ENCODE assay signal across 25 cellular contexts in the genomic region with DNA sequence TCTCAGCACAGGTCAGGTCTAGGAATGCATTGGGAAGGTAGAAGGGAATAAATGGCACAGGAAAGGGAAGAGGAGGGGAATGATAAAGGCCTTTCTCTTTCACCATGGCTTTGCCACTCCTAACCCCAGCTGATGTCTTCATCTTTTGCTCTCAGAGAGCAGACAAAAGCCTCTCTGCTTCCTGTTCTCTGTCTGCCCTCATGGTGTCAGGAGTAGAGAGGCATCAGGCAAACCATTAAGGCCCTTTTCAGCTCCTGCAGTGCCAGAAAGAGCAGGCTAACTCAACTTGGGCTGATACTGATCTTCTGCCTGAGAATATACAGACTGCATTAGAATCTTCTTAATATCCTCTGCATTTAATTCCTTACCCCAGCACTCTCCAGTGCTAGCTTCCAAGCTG. TPM values are rescaled to one million over a fixed set of nuclear protein-coding genes. Genes with fewer than 3 reads are reported as not detected.
A peak's percentile ranks its signal among the peaks of the same experiment; 100 is the strongest.
DNase-seq lines count a peak whose midpoint lies in the region; ATAC-seq and TF ChIP-seq lines count a peak whose summit lies in the region.
"Had no signal": no experiment of that assay in that cellular context is flagged by ENCODE, and none has a peak within 500 bp of the region (broad histone marks: within the 10 kb centered on the region; RNA-seq: fewer than 3 reads in every experiment).

No MANE protein-coding gene starts in this region.

- no peaks in the 10 kb centered on the region for H3K9me3 Mint-ChIP-seq in natural killer cell
- H3K9me3 Mint-ChIP-seq: activated T-cell treated with anti-CD3 and anti-CD28 coated beads, Interleukin-2, amount 50 U/mL, for 72 hours; CD4-positive, CD25-positive, alpha-beta regulatory T cell; mesothelial cell of epicardium; nephron had no signal

- H3K4me3 Mint-ChIP-seq in natural killer cell, result no peak overlapping the region
- H3K4me3 Mint-ChIP-seq: activated T-cell treated with anti-CD3 and anti-CD28 coated beads, Interleukin-2, amount 50 U/mL, for 72 hours; CD4-positive, CD25-positive, alpha-beta regulatory T cell; immature natural killer cell; mesothelial cell of epicardium; nephron had no signal

- peak; percentile 72 to 75 for DNase-seq in AML-193 (lab: John Stamatoyannopoulos, UW)
- DNase-seq in HL-60 (ENCODE audit: low read depth in 1 of 2, low spot score in 1 of 2), result peak; percentile 49 to 75
- peak; percentile 42 for DNase-seq in SK-N-DZ (ENCODE audit: low spot score)
- DNase-seq in mucosa of descending colon, result no peak
- DNase-seq in COR-L47 (lab: John Stamatoyannopoulos, UW), result no peak
- DNase-seq in natural killer cell, result no peak
- DNase-seq in cerebellar nuclear complex (lab: John Stamatoyannopoulos, UW), result no peak
- DNase-seq: activated naive CD4-positive, alpha-beta T cell treated with anti-CD3 and anti-CD28 coated beads, Interleukin-2, amount 50 U/mL, for 16 hours; activated T-cell treated with anti-CD3 and anti-CD28 coated beads, Interleukin-2, amount 50 U/mL, for 72 hours; anterior cingulate cortex; CD4-positive, CD25-positive, alpha-beta regulatory T cell; central memory CD4-positive, alpha-beta T cell; DMS 273 treated with DMSO at 0.1 percent for 48 hours; immature natural killer cell; NCI-H1417 treated with DMSO at 0.1 percent for 48 hours; NCI-H2171 treated with DMSO at 0.1 percent for 48 hours; NCI-H774; PC-3 had no signal

- H3K4me3 ChIP-seq in HL-60 (replicated peaks; ENCODE audit: insufficient read depth, low read length) (no peak overlapping the region), mucosa of descending colon (no peak overlapping the region)
- H3K4me3 ChIP-seq: GM12878 had no signal

- H3K9me3 ChIP-seq in mucosa of descending colon, result no peaks in the 10 kb centered on the region

- intact Hi-C loops in mucosa of descending colon (cut with DNase I, micrococcal nuclease), result no loop called here
- intact Hi-C loops in natural killer cell (cut with micrococcal nuclease), result no loop called here

- no peaks in the 10 kb centered on the region for H3K27me3 ChIP-seq in HL-60 (ENCODE audit: insufficient read depth, poor library complexity, severe bottlenecking)
- H3K27me3 ChIP-seq: foreskin keratinocyte had no signal

- H3K4me1 Mint-ChIP-seq in natural killer cell, result no peaks in the 10 kb centered on the region
- H3K4me1 Mint-ChIP-seq: CD4-positive, CD25-positive, alpha-beta regulatory T cell; immature natural killer cell; mesothelial cell of epicardium; nephron had no signal

- TF ChIP-seq CTCF in HL-60 (IDR thresholded peaks at IDR 0.05; ENCODE audit: insufficient read depth, low read length) (no peak), mucosa of descending colon (IDR thresholded peaks at IDR 0.05) (no peak), natural killer cell (IDR thresholded peaks at IDR 0.05) (no peak)

- peaks cover 5% of the 10 kb centered on the region for H3K4me1 ChIP-seq in mucosa of descending colon (ENCODE audit: low read depth)
- H3K4me1 ChIP-seq: foreskin keratinocyte had no signal

- ATAC-seq in mucosa of descending colon (peak; percentile 10), HG03571 (IDR thresholded peaks at IDR 0.05; ENCODE audit: unreplicated experiment) (no peak), natural killer cell (no peak)
- ATAC-seq: activated T-cell treated with anti-CD3 and anti-CD28 coated beads, Interleukin-2, amount 50 U/mL, for 72 hours; GM12878; left lobe of liver; PC-3 had no signal

- H3K27ac Mint-ChIP-seq in natural killer cell, result no peak overlapping the region
- H3K27ac Mint-ChIP-seq: activated T-cell treated with anti-CD3 and anti-CD28 coated beads, Interleukin-2, amount 50 U/mL, for 72 hours; immature natural killer cell; mesothelial cell of epicardium; nephron; progenitor cell of endocrine pancreas had no signal

- peak overlapping the region; percentile 95 for H3K27ac ChIP-seq in HL-60 (replicated peaks)
- H3K27ac ChIP-seq: foreskin keratinocyte had no signal

- H3K36me3 ChIP-seq in mucosa of descending colon (ENCODE audit: low read depth), result peaks cover 3% of the 10 kb centered on the region

- no peaks in the 10 kb centered on the region for H3K36me3 Mint-ChIP-seq in natural killer cell
- H3K36me3 Mint-ChIP-seq: CD4-positive, CD25-positive, alpha-beta regulatory T cell; immature natural killer cell; mesothelial cell of epicardium had no signal

- H3K27me3 Mint-ChIP-seq in natural killer cell (ENCODE audit: low read depth in 2 of 2), result peaks cover 15 to 34% of the 10 kb centered on the region in 2 donors
- H3K27me3 Mint-ChIP-seq: progenitor cell of endocrine pancreas had no signal

RNA-seq across cellular contexts. Expression of a gene that starts 48.0 kb away (rescaled TPM):
- 6.5 and 9.2 TPM in 2 replicates for polyA plus RNA-seq in SK-N-DZ (2014; cell fraction: cytosol; rRNA removed)
- 21.8 and 23.8 TPM in 2 replicates for polyA plus RNA-seq in SK-N-DZ (2014; cell fraction: nucleus; rRNA removed)
- 10 to 100 TPM; 42.0 to 71.1 (median 47.8) TPM for total RNA-seq in mucosa of descending colon
- total RNA-seq in natural killer cell, result 10 to 100 TPM; 22.9 to 43.9 (median 35.9) TPM

Comparison
In these comparisons a context has a peak if more than half of its experiments do, and no peak if none do; other contexts are left out.
1. DNase-seq: peak in AML-193 (2 of 2), HL-60 (2 of 2) and SK-N-DZ (single experiment); none in mucosa of descending colon (0 of 3), COR-L47 (single experiment), natural killer cell (single experiment) and cerebellar nuclear complex (0 of 2).